Comparison of ENCODE assay signal across 8 cellular contexts in genomic region chr2:218908721-218909619, GRCh38. TPM values are rescaled to one million over a fixed set of nuclear protein-coding genes. Genes with fewer than 3 reads are reported as not detected.
A peak's percentile ranks its signal among the peaks of the same experiment; 100 is the strongest.
DNase-seq lines count a peak whose midpoint lies in the region; ATAC-seq and TF ChIP-seq lines count a peak whose summit lies in the region.

No MANE protein-coding gene starts in this region.

- H3K4me3 ChIP-seq in DOHH2 (ENCODE audit: low read length): peak overlapping the region; percentile 92

- peaks cover 6% of the 10 kb centered on the region for H3K27me3 ChIP-seq in DOHH2 (ENCODE audit: control insufficient read depth, low read length)

- H3K4me2 ChIP-seq in DOHH2 (ENCODE audit: low read length): peak overlapping the region; percentile 94

- peaks cover 11% of the 10 kb centered on the region for H3K79me2 ChIP-seq in DOHH2 (ENCODE audit: control insufficient read depth, low read length)

- H3K4me1 ChIP-seq in DOHH2 (ENCODE audit: control insufficient read depth, low read length): peaks cover 37% of the 10 kb centered on the region

- H3K9me2 ChIP-seq in DOHH2 (replicated peaks; ENCODE audit: control insufficient read depth, low read length): no peaks in the 10 kb centered on the region

- H4K20me1 ChIP-seq in DOHH2 (ENCODE audit: control insufficient read depth, insufficient read depth, low read depth, low read length): no peaks in the 10 kb centered on the region

- DNase-seq in M059J (ENCODE audit: low read depth): peak; percentile 90
- DNase-seq in SHP77 (lab: John Stamatoyannopoulos, UW): peak; percentile 96
- DNase-seq in activated naive CD4-positive, alpha-beta T cell treated with Interleukin-2 at 50 U/mL for 16 hours: peak; percentile 91
- DNase-seq in glomerular visceral epithelial cell (ENCODE audit: extremely low spot score): peak; percentile 80
- DNase-seq in occipital lobe (lab: John Stamatoyannopoulos, UW): peak; percentile 76
- DNase-seq in superior temporal gyrus (ENCODE audit: extremely low spot score): peak; percentile 73

- H3K27ac ChIP-seq in DOHH2 (ENCODE audit: low read depth, low read length): peak overlapping the region; percentile 71

- ATAC-seq in GM21737 (IDR thresholded peaks at IDR 0.05; ENCODE audit: unreplicated experiment): peak; percentile 92

- no peak for TF ChIP-seq CTCF in DOHH2 (IDR thresholded peaks at IDR 0.05; ENCODE audit: low read depth, low read length, poor library complexity, severe bottlenecking)

- H3K36me3 ChIP-seq in DOHH2 (ENCODE audit: control insufficient read depth, low read length): no peaks in the 10 kb centered on the region

- H3F3A ChIP-seq in DOHH2 (ENCODE audit: control insufficient read depth, insufficient read depth): no peaks in the 10 kb centered on the region

- no peaks in the 10 kb centered on the region for H3K9me3 ChIP-seq in DOHH2 (ENCODE audit: control insufficient read depth, insufficient read depth, low read length)

RNA-seq across cellular contexts. Expression of gene WNT10A, which starts 28.3 kb away (rescaled TPM):
- total RNA-seq in M059J (2014; rRNA removed; shearing (Covaris generic)): 0.02 and 0.30 TPM in 2 replicates
- not detected for total RNA-seq in occipital lobe

RNA-seq across cellular contexts. Expression of gene WNT6, which starts 49.4 kb away (rescaled TPM):
- 0.05 and 0.39 TPM in 2 replicates for total RNA-seq in M059J (2014; rRNA removed; shearing (Covaris generic))
- not detected for total RNA-seq in occipital lobe

RNA-seq across cellular contexts. Expression of gene CDK5R2, which starts 50.5 kb away (rescaled TPM):
- total RNA-seq in M059J (2014; rRNA removed; shearing (Covaris generic)): 0.05 TPM in 1 of 2 replicates, not detected in the other
- 6.2 TPM for total RNA-seq in occipital lobe

Comparison
In these comparisons a context has a peak if more than half of its experiments do, and no peak if none do; other contexts are left out.
1. Peak in every context shown above with its lines: DNase-seq, ATAC-seq, H3K4me3 ChIP-seq and H3K27ac ChIP-seq.